Comparison of ENCODE assay signal across 1 cellular context in genomic region chr17:41777579-41778188, GRCh38.
TF ChIP-seq lines count a peak whose summit lies in the region.

No MANE protein-coding gene starts in this region.

TF ChIP-seq in A549, 52 proteins besides CTCF, POLR2A, EP300 and RAD21 (continued from another document):
- peak; percentile 65 for TF ChIP-seq JUNB (IDR thresholded peaks at IDR 0.05)
- TF ChIP-seq HOXB13 (CRISPR knock-in tag; IDR thresholded peaks at IDR 0.05; ENCODE audit: low read depth) = 0 out of 2 replicates have a peak, but pooled peaks have one; percentile 11
- TF ChIP-seq RCOR1 (IDR thresholded peaks at IDR 0.05; ENCODE audit: low read depth, low read length) = no peak
- no peak for TF ChIP-seq MAFK (IDR thresholded peaks at IDR 0.05; ENCODE audit: partially characterized antibody)
- 0 out of 2 replicates have a peak, but pooled peaks have one; percentile 17 for TF ChIP-seq FOSL2 (IDR thresholded peaks at IDR 0.05)
- TF ChIP-seq FOSL2 (CRISPR knock-in tag; IDR thresholded peaks at IDR 0.05) = peak; percentile 79
- peak; percentile 87 to 94 for TF ChIP-seq JUN (IDR thresholded peaks at IDR 0.05)
- no peak for TF ChIP-seq ELK1 (IDR thresholded peaks at IDR 0.05; ENCODE audit: low read depth, low read length)
